Comparison of ENCODE assay signal across 1 cellular context in the genomic region with DNA sequence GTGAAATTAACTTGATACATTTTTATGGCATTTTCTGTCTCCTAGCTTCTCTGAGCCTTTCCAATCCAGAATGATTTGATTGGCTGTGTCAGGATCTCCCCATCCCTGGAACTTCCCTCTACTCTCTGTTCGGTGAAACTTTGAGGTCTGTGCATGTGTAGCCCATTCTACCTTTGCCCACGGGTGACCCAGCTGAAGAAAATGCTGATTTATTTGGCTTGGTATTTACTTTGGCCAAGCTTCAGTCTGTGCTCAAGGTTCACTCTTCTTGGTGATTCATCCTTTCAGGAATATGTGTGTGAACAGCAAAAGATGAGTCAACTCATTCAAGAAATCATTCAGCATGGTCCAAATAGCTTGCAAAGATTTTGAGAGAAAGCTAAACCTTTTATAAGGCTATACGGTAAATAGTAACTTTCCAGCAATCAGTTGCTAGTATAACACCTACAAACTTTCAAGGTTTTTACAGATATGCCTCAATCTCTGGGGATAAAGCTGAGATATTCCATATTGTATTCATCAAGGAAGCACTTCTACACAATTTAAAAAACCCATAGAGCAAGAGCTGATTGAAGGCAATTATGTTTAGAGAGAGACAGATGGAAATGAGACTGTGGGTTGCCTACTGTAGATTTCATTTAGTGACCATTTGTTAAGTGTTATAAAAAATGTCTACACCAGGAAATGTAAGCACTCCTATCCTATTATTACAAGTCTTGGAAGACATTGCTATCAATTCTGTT.
TF ChIP-seq lines count a peak whose summit lies in the region.

No MANE protein-coding gene starts in this region.

TF ChIP-seq in HepG2, 621 proteins besides CTCF, POLR2A, EP300 and RAD21 (continued from another document and continues in another):
- no peak for TF ChIP-seq ZFP91 (CRISPR knock-in tag; IDR thresholded peaks at IDR 0.05; ENCODE audit: borderline replicate concordance)
- no peak for TF ChIP-seq PTBP1 (IDR thresholded peaks at IDR 0.05; ENCODE audit: low read depth, low read length, poor library complexity, severe bottlenecking)
- TF ChIP-seq REL (CRISPR knock-in tag; conservative IDR thresholded peaks at IDR 0.05): no peak
- no peak for TF ChIP-seq ZNF333 (CRISPR knock-in tag; IDR thresholded peaks at IDR 0.05; ENCODE audit: borderline replicate concordance)
- TF ChIP-seq HMGXB3 (CRISPR knock-in tag; IDR thresholded peaks at IDR 0.05; ENCODE audit: borderline replicate concordance): peak; percentile 40; the same call in 1 of the 2 replicates
- no peak for TF ChIP-seq DDIT3 (CRISPR knock-in tag; IDR thresholded peaks at IDR 0.05)
- TF ChIP-seq, protein P1, sequence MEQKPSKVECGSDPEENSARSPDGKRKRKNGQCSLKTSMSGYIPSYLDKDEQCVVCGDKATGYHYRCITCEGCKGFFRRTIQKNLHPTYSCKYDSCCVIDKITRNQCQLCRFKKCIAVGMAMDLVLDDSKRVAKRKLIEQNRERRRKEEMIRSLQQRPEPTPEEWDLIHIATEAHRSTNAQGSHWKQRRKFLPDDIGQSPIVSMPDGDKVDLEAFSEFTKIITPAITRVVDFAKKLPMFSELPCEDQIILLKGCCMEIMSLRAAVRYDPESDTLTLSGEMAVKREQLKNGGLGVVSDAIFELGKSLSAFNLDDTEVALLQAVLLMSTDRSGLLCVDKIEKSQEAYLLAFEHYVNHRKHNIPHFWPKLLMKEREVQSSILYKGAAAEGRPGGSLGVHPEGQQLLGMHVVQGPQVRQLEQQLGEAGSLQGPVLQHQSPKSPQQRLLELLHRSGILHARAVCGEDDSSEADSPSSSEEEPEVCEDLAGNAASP (CRISPR knock-in tag; IDR thresholded peaks at IDR 0.05; ENCODE audit: borderline replicate concordance): peak; percentile 58; the same call in 1 of the 2 replicates
- peak; percentile 69 to 74 for TF ChIP-seq MAFK (conservative IDR thresholded peaks at IDR 0.05 in 1 of 2, IDR thresholded peaks at IDR 0.05 in 1 of 2; ENCODE audit: low read length in 2 of 2)
- no peak for TF ChIP-seq TAF1 (CRISPR knock-in tag; IDR thresholded peaks at IDR 0.05)
- TF ChIP-seq ZNF652 (CRISPR knock-in tag; IDR thresholded peaks at IDR 0.05; ENCODE audit: borderline replicate concordance, low read depth): no peak
- TF ChIP-seq NPAS2 (CRISPR knock-in tag; IDR thresholded peaks at IDR 0.05; ENCODE audit: borderline replicate concordance): no peak
- no peak for TF ChIP-seq ZNF766 (CRISPR knock-in tag; IDR thresholded peaks at IDR 0.05; ENCODE audit: borderline replicate concordance)
- no peak for TF ChIP-seq KLF15 (CRISPR knock-in tag; IDR thresholded peaks at IDR 0.05; ENCODE audit: borderline replicate concordance)
- TF ChIP-seq ZBTB3 (CRISPR knock-in tag; IDR thresholded peaks at IDR 0.05; ENCODE audit: borderline replicate concordance, low read depth): no peak
- no peak for TF ChIP-seq RARG (CRISPR knock-in tag; IDR thresholded peaks at IDR 0.05; ENCODE audit: low read depth)
- no peak for TF ChIP-seq ZFY (CRISPR knock-in tag; IDR thresholded peaks at IDR 0.05)
- no peak for TF ChIP-seq ZBTB43 (CRISPR knock-in tag; conservative IDR thresholded peaks at IDR 0.05)
- no peak for TF ChIP-seq ZBTB37 (CRISPR knock-in tag; IDR thresholded peaks at IDR 0.05)
- no peak for TF ChIP-seq ZNF101 (CRISPR knock-in tag; IDR thresholded peaks at IDR 0.05; ENCODE audit: borderline replicate concordance, low read depth)
- no peak for TF ChIP-seq ATF7-NPFF (CRISPR knock-in tag; IDR thresholded peaks at IDR 0.05; ENCODE audit: low read depth)
- no peak for TF ChIP-seq HIC2 (CRISPR knock-in tag; IDR thresholded peaks at IDR 0.05; ENCODE audit: low read depth)
- TF ChIP-seq, protein P2, sequence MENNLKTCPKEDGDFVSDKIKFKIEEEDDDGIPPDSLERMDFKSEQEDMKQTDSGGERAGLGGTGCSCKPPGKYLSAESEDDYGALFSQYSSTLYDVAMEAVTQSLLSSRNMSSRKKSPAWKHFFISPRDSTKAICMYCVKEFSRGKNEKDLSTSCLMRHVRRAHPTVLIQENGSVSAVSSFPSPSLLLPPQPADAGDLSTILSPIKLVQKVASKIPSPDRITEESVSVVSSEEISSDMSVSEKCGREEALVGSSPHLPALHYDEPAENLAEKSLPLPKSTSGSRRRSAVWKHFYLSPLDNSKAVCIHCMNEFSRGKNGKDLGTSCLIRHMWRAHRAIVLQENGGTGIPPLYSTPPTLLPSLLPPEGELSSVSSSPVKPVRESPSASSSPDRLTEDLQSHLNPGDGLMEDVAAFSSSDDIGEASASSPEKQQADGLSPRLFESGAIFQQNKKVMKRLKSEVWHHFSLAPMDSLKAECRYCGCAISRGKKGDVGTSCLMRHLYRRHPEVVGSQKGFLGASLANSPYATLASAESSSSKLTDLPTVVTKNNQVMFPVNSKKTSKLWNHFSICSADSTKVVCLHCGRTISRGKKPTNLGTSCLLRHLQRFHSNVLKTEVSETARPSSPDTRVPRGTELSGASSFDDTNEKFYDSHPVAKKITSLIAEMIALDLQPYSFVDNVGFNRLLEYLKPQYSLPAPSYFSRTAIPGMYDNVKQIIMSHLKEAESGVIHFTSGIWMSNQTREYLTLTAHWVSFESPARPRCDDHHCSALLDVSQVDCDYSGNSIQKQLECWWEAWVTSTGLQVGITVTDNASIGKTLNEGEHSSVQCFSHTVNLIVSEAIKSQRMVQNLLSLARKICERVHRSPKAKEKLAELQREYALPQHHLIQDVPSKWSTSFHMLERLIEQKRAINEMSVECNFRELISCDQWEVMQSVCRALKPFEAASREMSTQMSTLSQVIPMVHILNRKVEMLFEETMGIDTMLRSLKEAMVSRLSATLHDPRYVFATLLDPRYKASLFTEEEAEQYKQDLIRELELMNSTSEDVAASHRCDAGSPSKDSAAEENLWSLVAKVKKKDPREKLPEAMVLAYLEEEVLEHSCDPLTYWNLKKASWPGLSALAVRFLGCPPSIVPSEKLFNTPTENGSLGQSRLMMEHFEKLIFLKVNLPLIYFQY (CRISPR knock-in tag; IDR thresholded peaks at IDR 0.05; ENCODE audit: borderline replicate concordance): peak; percentile 59; the same call in 1 of the 2 replicates
- TF ChIP-seq TBX2 (CRISPR knock-in tag; IDR thresholded peaks at IDR 0.05; ENCODE audit: borderline replicate concordance): no peak
- TF ChIP-seq, protein P3, sequence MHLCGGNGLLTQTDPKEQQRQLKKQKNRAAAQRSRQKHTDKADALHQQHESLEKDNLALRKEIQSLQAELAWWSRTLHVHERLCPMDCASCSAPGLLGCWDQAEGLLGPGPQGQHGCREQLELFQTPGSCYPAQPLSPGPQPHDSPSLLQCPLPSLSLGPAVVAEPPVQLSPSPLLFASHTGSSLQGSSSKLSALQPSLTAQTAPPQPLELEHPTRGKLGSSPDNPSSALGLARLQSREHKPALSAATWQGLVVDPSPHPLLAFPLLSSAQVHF (CRISPR knock-in tag; IDR thresholded peaks at IDR 0.05): no peak
- TF ChIP-seq ZKSCAN1 (IDR thresholded peaks at IDR 0.05; ENCODE audit: low read length): no peak
- TF ChIP-seq PAWR (CRISPR knock-in tag; IDR thresholded peaks at IDR 0.05; ENCODE audit: borderline replicate concordance): no peak
- TF ChIP-seq HDAC2 (CRISPR knock-in tag; IDR thresholded peaks at IDR 0.05): peak; percentile 46; the same call in 1 of the 2 replicates
- TF ChIP-seq ZNF567 (CRISPR knock-in tag; IDR thresholded peaks at IDR 0.05; ENCODE audit: borderline replicate concordance): no peak
- no peak for TF ChIP-seq ZNF124 (CRISPR knock-in tag; IDR thresholded peaks at IDR 0.05)
